ENCODE assay signal across 8 cellular contexts in genomic region chr5:172833691-172834569, GRCh38. TPM values are rescaled to one million over a fixed set of nuclear protein-coding genes. Genes with fewer than 3 reads are reported as not detected.
DNase-seq lines count a peak whose midpoint lies in the region; ATAC-seq and TF ChIP-seq lines count a peak whose summit lies in the region.

A gene with protein sequence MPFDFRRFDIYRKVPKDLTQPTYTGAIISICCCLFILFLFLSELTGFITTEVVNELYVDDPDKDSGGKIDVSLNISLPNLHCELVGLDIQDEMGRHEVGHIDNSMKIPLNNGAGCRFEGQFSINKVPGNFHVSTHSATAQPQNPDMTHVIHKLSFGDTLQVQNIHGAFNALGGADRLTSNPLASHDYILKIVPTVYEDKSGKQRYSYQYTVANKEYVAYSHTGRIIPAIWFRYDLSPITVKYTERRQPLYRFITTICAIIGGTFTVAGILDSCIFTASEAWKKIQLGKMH (plus strand): TSS chr5:172834251. CDS start chr5:172834414, 163 bp downstream.

- TF ChIP-seq CTCF in fibroblast of villous mesenchyme (IDR thresholded peaks at IDR 0.05; ENCODE audit: insufficient read depth, low read depth, low read length) (no peak), nephron (IDR thresholded peaks at IDR 0.05; ENCODE audit: unreplicated experiment in 3 of 3) (no peak)

- peak; percentile 71 for TF ChIP-seq POLR2A in Raji (IDR thresholded peaks at IDR 0.05; ENCODE audit: insufficient read depth, low read depth, low read length)

- no peaks in the 10 kb centered on the region for H3K36me3 Mint-ChIP-seq in nephron (ENCODE audit: low read depth)

- H3K4me3 ChIP-seq in fibroblast of villous mesenchyme (ENCODE audit: low read depth, low read length): peak within 1 kb of the TSS; percentile 91

- no peaks in the 10 kb centered on the region for H3K9me3 Mint-ChIP-seq in nephron

- peak; percentile 67 for ATAC-seq in GM21381 (IDR thresholded peaks at IDR 0.05; ENCODE audit: unreplicated experiment)

- peak within 1 kb of the TSS; percentile 90 to 94 (median 90) for H3K4me3 Mint-ChIP-seq in nephron

- H3K27ac Mint-ChIP-seq in nephron: peak within 1 kb of the TSS; percentile 48 to 93 (median 90)

- H3K27me3 Mint-ChIP-seq in nephron (ENCODE audit: low read depth): no peaks in the 10 kb centered on the region

- peaks cover 38% of the 10 kb centered on the region for H3K4me1 Mint-ChIP-seq in nephron

- DNase-seq in DMS 273 (lab: John Stamatoyannopoulos, UW; ENCODE audit: unreplicated experiment) (peak; percentile 87), HUDEP-2 (lab: John Stamatoyannopoulos, UW; ENCODE audit: unreplicated experiment in 76 of 76) (peak in 57 of 76 experiments; percentile 5 to 80 (median 53)), activated gamma-delta T cell (lab: John Stamatoyannopoulos, UW) (peak; percentile 71), fibroblast of villous mesenchyme (ENCODE audit: low read depth) (peak; percentile 88), stromal cell of bone marrow (ENCODE audit: low read depth) (peak; percentile 72)

RNA-seq across cellular contexts. Expression of the gene that starts here (rescaled TPM):
- total RNA-seq in fibroblast of villous mesenchyme: 89.5 and 139 TPM in 2 replicates

Comparison
In these comparisons a context has a peak if more than half of its experiments do, and no peak if none do; other contexts are left out.
1. Peak in every context shown above with its lines: DNase-seq, ATAC-seq and H3K4me3 ChIP-seq.